ENCODE assay signal across 1 cellular context in the genomic region with DNA sequence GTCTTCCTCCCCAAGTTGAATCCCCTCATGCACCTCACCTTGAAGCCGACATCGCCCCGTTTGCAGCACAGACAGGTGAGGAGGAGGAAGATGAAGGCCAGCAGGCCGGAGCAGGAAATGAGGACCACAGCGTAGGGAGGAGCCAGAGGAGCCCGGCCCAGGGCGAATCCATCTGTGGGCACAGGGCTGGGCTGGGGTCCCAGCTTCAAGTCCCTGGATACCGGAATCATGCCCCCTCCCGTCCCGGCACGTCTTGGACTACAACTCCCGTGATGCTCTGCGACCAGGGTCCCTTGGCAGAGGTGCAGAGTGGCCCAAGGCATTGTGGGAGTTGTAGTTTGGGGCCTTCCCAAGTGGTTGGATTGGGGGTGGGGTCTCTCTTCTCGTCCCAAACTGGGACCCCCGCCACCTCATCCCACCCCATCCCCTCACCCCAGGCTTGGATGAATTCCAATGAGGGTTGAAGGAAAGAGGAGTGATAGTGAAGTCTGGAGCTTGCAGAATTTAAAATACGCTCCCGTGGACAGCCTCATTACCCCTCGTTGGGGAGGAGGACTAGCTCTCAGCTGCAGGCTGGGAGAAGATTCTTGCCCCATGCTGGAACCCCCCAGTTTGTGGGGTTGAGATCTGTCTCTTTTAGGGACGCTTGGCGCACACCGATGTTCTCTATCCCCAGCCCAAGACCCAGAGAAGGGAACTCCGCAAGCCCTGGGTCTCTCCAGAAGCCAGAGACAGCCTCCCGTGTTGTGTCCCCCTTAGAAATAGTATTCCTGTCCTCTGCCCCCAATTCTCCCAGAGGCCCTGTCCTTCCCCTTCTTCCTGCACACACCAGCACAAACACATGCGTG.
TF ChIP-seq lines count a peak whose summit lies in the region.

No MANE protein-coding gene starts in this region.

TF ChIP-seq in K562, 482 proteins besides CTCF, POLR2A, EP300 and RAD21 (continued from another document):
- peak; percentile 80 to 99 for TF ChIP-seq AFF1 (IDR thresholded peaks at IDR 0.05; ENCODE audit: low read depth in 1 of 2, partially characterized antibody in 2 of 2)
- TF ChIP-seq MAZ (CRISPR knock-in tag; conservative IDR thresholded peaks at IDR 0.05 in 1 of 2, IDR thresholded peaks at IDR 0.05 in 1 of 2): 0 out of 4 replicates have a peak, but pooled peaks of 1 of the 2 experiments have one; percentile 44
- TF ChIP-seq BACH1 (tag; IDR thresholded peaks at IDR 0.05): peak; percentile 54; the same call in 1 of the 2 replicates
- TF ChIP-seq CXXC5 (CRISPR knock-in tag; IDR thresholded peaks at IDR 0.05): 0 out of 2 replicates have a peak, but pooled peaks have one; percentile 15
- TF ChIP-seq ZNF143 (CRISPR knock-in tag; IDR thresholded peaks at IDR 0.05): peak; percentile 99
- 0 out of 2 replicates have a peak, but pooled peaks have one; percentile 32 for TF ChIP-seq ZBTB17 (CRISPR knock-in tag; IDR thresholded peaks at IDR 0.05)
- peak; percentile 43; the same call in 1 of the 2 replicates for TF ChIP-seq ZNF175 (CRISPR knock-in tag; IDR thresholded peaks at IDR 0.05; ENCODE audit: low read depth)
- TF ChIP-seq ZNF644 (tag; IDR thresholded peaks at IDR 0.05; ENCODE audit: low read depth): peak; percentile 93
- 0 out of 2 replicates have a peak, but pooled peaks have one; percentile 14 for TF ChIP-seq ATF4 (CRISPR knock-in tag; IDR thresholded peaks at IDR 0.05)
- no peak for TF ChIP-seq NR2C2 (CRISPR knock-in tag; IDR thresholded peaks at IDR 0.05)
- 0 out of 2 replicates have a peak, but pooled peaks have one; percentile 33 for TF ChIP-seq NR2C2 (tag; IDR thresholded peaks at IDR 0.05)
- TF ChIP-seq ZNF507 (tag; conservative IDR thresholded peaks at IDR 0.05): no peak
- peak; percentile 76 for TF ChIP-seq MBD2 (IDR thresholded peaks at IDR 0.05; ENCODE audit: borderline replicate concordance, low read depth)
- TF ChIP-seq TAF7 (tag; IDR thresholded peaks at IDR 0.05): no peak
- TF ChIP-seq ATF7 (IDR thresholded peaks at IDR 0.05): no peak
- peak; percentile 90 for TF ChIP-seq ZNF395 (CRISPR knock-in tag; IDR thresholded peaks at IDR 0.05)
- TF ChIP-seq ZNF766 (CRISPR knock-in tag; conservative IDR thresholded peaks at IDR 0.05): peak; percentile 94
- TF ChIP-seq, protein P1, sequence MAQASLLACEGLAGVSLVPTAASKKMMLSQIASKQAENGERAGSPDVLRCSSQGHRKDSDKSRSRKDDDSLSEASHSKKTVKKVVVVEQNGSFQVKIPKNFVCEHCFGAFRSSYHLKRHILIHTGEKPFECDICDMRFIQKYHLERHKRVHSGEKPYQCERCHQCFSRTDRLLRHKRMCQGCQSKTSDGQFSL (CRISPR knock-in tag; IDR thresholded peaks at IDR 0.05): peak; percentile 37; the same call in 1 of the 2 replicates
- TF ChIP-seq, protein P1 (tag; IDR thresholded peaks at IDR 0.05): no peak
TF ChIP-seq in K562: peak in this region for 24.
